11 cellular contexts compared by ENCODE assay signal in the genomic region with DNA sequence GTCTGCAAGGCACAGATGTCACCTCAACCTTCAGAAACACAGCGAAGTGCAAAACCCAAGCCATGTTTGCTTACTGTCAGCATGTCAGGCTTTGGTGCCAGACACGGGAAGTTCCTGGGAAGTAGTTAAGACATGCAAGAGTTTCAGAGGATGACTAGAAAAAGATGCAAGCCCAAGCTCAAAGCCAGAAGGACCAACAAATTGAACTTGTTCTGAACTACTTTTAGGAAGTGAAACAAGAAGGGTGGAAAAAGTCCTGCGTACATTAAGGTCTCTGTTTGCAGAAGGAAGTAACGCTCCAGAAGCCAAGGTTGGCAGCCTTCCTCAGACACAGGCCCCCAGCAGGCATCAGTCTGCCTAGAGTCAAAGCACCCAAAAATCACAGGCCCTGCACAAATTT. TPM values are rescaled to one million over a fixed set of nuclear protein-coding genes. Genes with fewer than 3 reads are reported as not detected.
A peak's percentile ranks its signal among the peaks of the same experiment; 100 is the strongest.
DNase-seq lines count a peak whose midpoint lies in the region; ATAC-seq and TF ChIP-seq lines count a peak whose summit lies in the region.
"Had no signal": no experiment of that assay in that cellular context is flagged by ENCODE, and none has a peak within 500 bp of the region (broad histone marks: within the 10 kb centered on the region; RNA-seq: fewer than 3 reads in every experiment).

No MANE protein-coding gene starts in this region.

- peaks cover 36% of the 10 kb centered on the region for H3K4me1 Mint-ChIP-seq in activated T-helper 17 cell treated with anti-CD3 and anti-CD28 coated beads, Interleukin-2, amount 50 U/mL, for 72 hours
- H3K4me1 Mint-ChIP-seq in nephron (peaks cover 16% of the 10 kb centered on the region), glutamatergic neuron (ENCODE audit: low read depth, unreplicated experiment) (peaks cover 3% of the 10 kb centered on the region)

- peak overlapping the region; percentile 9 for H3K4me3 Mint-ChIP-seq in activated T-helper 17 cell treated with anti-CD3 and anti-CD28 coated beads, Interleukin-2, amount 50 U/mL, for 72 hours
- peak overlapping the region; percentile 37 to 73 (median 61) for H3K4me3 Mint-ChIP-seq in nephron
- H3K4me3 Mint-ChIP-seq in glutamatergic neuron (ENCODE audit: unreplicated experiment): no peak overlapping the region

- H3K4me2 ChIP-seq in DOHH2 (ENCODE audit: low read length): peak overlapping the region; percentile 85

- ATAC-seq in HG03108 (IDR thresholded peaks at IDR 0.05; ENCODE audit: unreplicated experiment) (peak; percentile 29), GM18861 (IDR thresholded peaks at IDR 0.05; ENCODE audit: unreplicated experiment) (no peak), HG03378 (IDR thresholded peaks at IDR 0.05; ENCODE audit: unreplicated experiment) (no peak)
- ATAC-seq in activated T-helper 17 cell treated with anti-CD3 and anti-CD28 coated beads, Interleukin-2, amount 50 U/mL, for 72 hours (replicated peaks): no peak

- peaks cover 66% of the 10 kb centered on the region for H3K36me3 ChIP-seq in DOHH2 (ENCODE audit: control insufficient read depth, low read length)
- no peaks in the 10 kb centered on the region for H3K36me3 ChIP-seq in effector memory CD4-positive, alpha-beta T cell (ENCODE audit: control insufficient read depth, insufficient read depth, low read length)

- peaks cover 36% of the 10 kb centered on the region for H4K20me1 ChIP-seq in DOHH2 (ENCODE audit: control insufficient read depth, insufficient read depth, low read depth, low read length)

- H3K27ac ChIP-seq in DOHH2 (ENCODE audit: low read depth, low read length): peak overlapping the region; percentile 92
- no peak overlapping the region for H3K27ac ChIP-seq in effector memory CD4-positive, alpha-beta T cell (ENCODE audit: insufficient read depth, low read length, poor library complexity, severe bottlenecking)

- H3K4me1 ChIP-seq in DOHH2 (ENCODE audit: control insufficient read depth, low read length): peaks cover 70% of the 10 kb centered on the region
- peaks cover 6% of the 10 kb centered on the region for H3K4me1 ChIP-seq in effector memory CD4-positive, alpha-beta T cell (ENCODE audit: control insufficient read depth, insufficient read depth, low read length, poor library complexity, severe bottlenecking)

- no peaks in the 10 kb centered on the region for H3K9me2 ChIP-seq in DOHH2 (replicated peaks; ENCODE audit: control insufficient read depth, low read length)

- DNase-seq in glutamatergic neuron: no peak
- no peak for DNase-seq in effector memory CD4-positive, alpha-beta T cell
- DNase-seq: activated CD4-positive, alpha-beta T cell treated with anti-CD3 and anti-CD28 coated beads for 1 hour; NCI-H1930 had no signal

- no peaks in the 10 kb centered on the region for H3K9me3 ChIP-seq in DOHH2 (ENCODE audit: control insufficient read depth, insufficient read depth, low read length)
- no peaks in the 10 kb centered on the region for H3K9me3 ChIP-seq in effector memory CD4-positive, alpha-beta T cell (ENCODE audit: control insufficient read depth, low read length)

- TF ChIP-seq CTCF in DOHH2 (IDR thresholded peaks at IDR 0.05; ENCODE audit: low read depth, low read length, poor library complexity, severe bottlenecking): no peak
- TF ChIP-seq CTCF in nephron (IDR thresholded peaks at IDR 0.05; ENCODE audit: unreplicated experiment in 3 of 3): no peak
- TF ChIP-seq CTCF in glutamatergic neuron (IDR thresholded peaks at IDR 0.05; ENCODE audit: partially characterized antibody, unreplicated experiment): no peak

- H3K27ac Mint-ChIP-seq in activated T-helper 17 cell treated with anti-CD3 and anti-CD28 coated beads, Interleukin-2, amount 50 U/mL, for 72 hours: peak overlapping the region; percentile 37
- H3K27ac Mint-ChIP-seq in nephron: peak overlapping the region in 2 of 3 experiments; percentile 40 to 59
- no peak overlapping the region for H3K27ac Mint-ChIP-seq in glutamatergic neuron (ENCODE audit: unreplicated experiment)

- peaks cover 17% of the 10 kb centered on the region for H3F3A ChIP-seq in DOHH2 (ENCODE audit: control insufficient read depth, insufficient read depth)

- peak overlapping the region; percentile 79 for H3K4me3 ChIP-seq in DOHH2 (ENCODE audit: low read length)
- H3K4me3 ChIP-seq in effector memory CD4-positive, alpha-beta T cell (ENCODE audit: insufficient read depth, low read depth, low read length, poor library complexity, severe bottlenecking): no peak overlapping the region

- no peaks in the 10 kb centered on the region for H3K9me3 Mint-ChIP-seq in activated T-helper 17 cell treated with anti-CD3 and anti-CD28 coated beads, Interleukin-2, amount 50 U/mL, for 72 hours
- H3K9me3 Mint-ChIP-seq in nephron: no peaks in the 10 kb centered on the region
- H3K9me3 Mint-ChIP-seq in glutamatergic neuron (ENCODE audit: unreplicated experiment): peaks cover 2% of the 10 kb centered on the region

- H3K27me3 ChIP-seq in DOHH2 (ENCODE audit: control insufficient read depth, low read length): no peaks in the 10 kb centered on the region
- no peaks in the 10 kb centered on the region for H3K27me3 ChIP-seq in effector memory CD4-positive, alpha-beta T cell (replicated peaks; ENCODE audit: control insufficient read depth, insufficient read depth, low read length, poor library complexity, severe bottlenecking)

- peaks cover 79% of the 10 kb centered on the region for H3K79me2 ChIP-seq in DOHH2 (ENCODE audit: control insufficient read depth, low read length)

- peaks cover 20% of the 10 kb centered on the region for H3K36me3 Mint-ChIP-seq in activated T-helper 17 cell treated with anti-CD3 and anti-CD28 coated beads, Interleukin-2, amount 50 U/mL, for 72 hours (ENCODE audit: low read depth)
- H3K36me3 Mint-ChIP-seq in nephron (ENCODE audit: low read depth) (peaks cover 5% of the 10 kb centered on the region), glutamatergic neuron (ENCODE audit: unreplicated experiment) (no peaks in the 10 kb centered on the region)

- no peaks in the 10 kb centered on the region for H3K27me3 Mint-ChIP-seq in activated T-helper 17 cell treated with anti-CD3 and anti-CD28 coated beads, Interleukin-2, amount 50 U/mL, for 72 hours
- H3K27me3 Mint-ChIP-seq in nephron (ENCODE audit: low read depth): no peaks in the 10 kb centered on the region
- peaks cover 3% of the 10 kb centered on the region for H3K27me3 Mint-ChIP-seq in glutamatergic neuron (ENCODE audit: unreplicated experiment)

RNA-seq across cellular contexts. Expression of gene AP1B1, which starts 2.6 kb away (rescaled TPM):
- total RNA-seq in activated T-helper 17 cell treated with anti-CD3 and anti-CD28 coated beads, Interleukin-2, amount 50 U/mL, for 72 hours: 10 to 100 TPM; 33.8 to 83.7 TPM
- 77.9 TPM for total RNA-seq in glutamatergic neuron (ENCODE audit: unreplicated experiment)

RNA-seq across cellular contexts. Expression of gene RFPL1, which starts 52.6 kb away (rescaled TPM):
- not detected for total RNA-seq in activated T-helper 17 cell treated with anti-CD3 and anti-CD28 coated beads, Interleukin-2, amount 50 U/mL, for 72 hours
- total RNA-seq in glutamatergic neuron (ENCODE audit: unreplicated experiment): not detected
- total RNA-seq: lung microvascular endothelial cell had no signal
